19 cellular contexts compared by ENCODE assay signal in the genomic region with DNA sequence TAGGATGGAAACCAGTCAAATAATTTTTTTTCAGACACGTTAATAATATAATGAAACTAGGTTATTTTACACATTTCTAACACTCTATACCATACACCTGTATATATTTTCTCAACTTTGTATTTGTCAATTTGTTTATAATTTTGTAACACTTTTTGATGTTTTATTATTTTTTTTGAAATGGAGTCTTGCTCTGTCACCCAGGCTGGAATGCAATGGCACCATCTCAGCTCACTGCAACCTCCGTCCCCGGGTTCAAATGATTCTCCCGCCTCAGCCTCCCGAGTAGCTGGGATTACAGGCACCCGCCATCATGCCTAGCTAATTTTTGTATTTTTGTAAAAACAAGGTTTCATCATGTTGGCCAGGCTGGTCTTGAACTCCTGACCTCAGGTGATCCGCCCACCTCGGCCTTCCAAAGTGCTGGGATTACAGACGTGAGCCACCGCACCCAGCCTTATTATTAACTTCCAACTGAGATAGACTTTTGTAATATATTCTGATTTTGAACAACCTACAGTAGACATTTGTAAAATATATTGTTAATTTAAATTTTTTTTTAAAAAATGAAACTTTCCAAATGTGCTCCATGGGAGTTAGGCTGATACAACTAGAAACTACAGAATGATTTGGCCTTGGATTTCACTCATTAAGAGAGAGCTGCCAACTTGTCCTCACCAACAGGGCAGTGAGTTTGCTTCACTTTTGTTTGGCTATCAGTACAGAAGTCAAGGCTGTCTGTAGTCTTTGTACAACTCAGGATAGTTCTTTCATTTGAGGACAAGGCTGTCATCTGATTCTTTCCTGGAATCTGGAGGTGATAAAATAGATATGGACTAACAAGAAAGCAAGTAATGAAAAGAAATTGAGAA. TPM values are rescaled to one million over a fixed set of nuclear protein-coding genes. Genes with fewer than 3 reads are reported as not detected.
A peak's percentile ranks its signal among the peaks of the same experiment; 100 is the strongest.
DNase-seq lines count a peak whose midpoint lies in the region; ATAC-seq and TF ChIP-seq lines count a peak whose summit lies in the region.
"Had no signal": no experiment of that assay in that cellular context is flagged by ENCODE, and none has a peak within 500 bp of the region (broad histone marks: within the 10 kb centered on the region; RNA-seq: fewer than 3 reads in every experiment).

No MANE protein-coding gene starts in this region.

- DNase-seq in Right ventricle myocardium superior: no peak
- DNase-seq in left ventricle myocardium inferior: no peak
- DNase-seq in body of pancreas: no peak
- no peak for DNase-seq in islet precursor cell
- DNase-seq: Caco-2; CD4-positive, CD25-positive, alpha-beta regulatory T cell; CD8-positive, alpha-beta T cell; DMS153; DND-41; GOT3; HFFc6 had no signal

- H3K9me3 ChIP-seq in left ventricle myocardium inferior (replicated peaks) (no peaks in the 10 kb centered on the region), body of pancreas (no peaks in the 10 kb centered on the region), liver (ENCODE audit: control insufficient read depth in 4 of 4, low read length in 3 of 4) (no peaks in the 10 kb centered on the region), subcutaneous abdominal adipose tissue (ENCODE audit: control insufficient read depth in 5 of 5, low read length in 5 of 5) (no peaks in the 10 kb centered on the region)
- H3K9me3 ChIP-seq: BLaER1, Caco-2, HAP-1 had no signal

- TF ChIP-seq POLR2A in body of pancreas (IDR thresholded peaks at IDR 0.05): no peak

- H3K9ac ChIP-seq in liver (ENCODE audit: low read depth in 1 of 2, low read length in 2 of 2) (peak overlapping the region in 1 of 2 donors; percentile 58), subcutaneous abdominal adipose tissue (ENCODE audit: low read length in 5 of 5) (no peak overlapping the region)
- H3K9ac ChIP-seq: BLaER1 had no signal

- peak in 1 of 2 donors; percentile 45 for TF ChIP-seq RAD21 in liver (IDR thresholded peaks at IDR 0.05)

- 87 to 93% methylated on average over 10 of the region's 10 CpGs for WGBS in body of pancreas, 2 donors
- 40% methylated on average over 10 of the region's 10 CpGs for WGBS in liver

- TF ChIP-seq CTCF in left ventricle myocardium inferior (IDR thresholded peaks at IDR 0.05; ENCODE audit: borderline replicate concordance) (no peak), body of pancreas (IDR thresholded peaks at IDR 0.05) (no peak), liver (IDR thresholded peaks at IDR 0.05; ENCODE audit: low read depth, low read length, missing input control) (no peak)

- H3K4me1 ChIP-seq in left ventricle myocardium inferior: no peaks in the 10 kb centered on the region
- H3K4me1 ChIP-seq in body of pancreas: peaks cover 10% of the 10 kb centered on the region
- peaks cover 7 to 57% (median 53%) of the 10 kb centered on the region in 4 donors for H3K4me1 ChIP-seq in liver (ENCODE audit: control insufficient read depth in 4 of 4, insufficient read depth in 4 of 4, low read length in 3 of 4)
- H3K4me1 ChIP-seq in subcutaneous abdominal adipose tissue (ENCODE audit: control insufficient read depth in 5 of 5, insufficient read depth in 5 of 5, low read length in 5 of 5): peaks cover 0 to 44% (median 21%) of the 10 kb centered on the region in 5 donors
- H3K4me1 ChIP-seq: Caco-2 had no signal

- H3K36me3 ChIP-seq in left ventricle myocardium inferior (no peaks in the 10 kb centered on the region), body of pancreas (replicated peaks in 1 of 2; ENCODE audit: insufficient read depth in 1 of 2, low read depth in 2 of 2) (no peaks in the 10 kb centered on the region), liver (ENCODE audit: control insufficient read depth in 4 of 4, insufficient read depth in 3 of 4, low read depth in 1 of 4, low read length in 3 of 4) (no peaks in the 10 kb centered on the region), subcutaneous abdominal adipose tissue (ENCODE audit: control insufficient read depth in 5 of 5, insufficient read depth in 5 of 5, low read length in 5 of 5) (no peaks in the 10 kb centered on the region)
- H3K36me3 ChIP-seq: BLaER1, HAP-1 had no signal

- H3K27me3 ChIP-seq in left ventricle myocardium inferior (ENCODE audit: low read depth): no peaks in the 10 kb centered on the region
- no peaks in the 10 kb centered on the region for H3K27me3 ChIP-seq in body of pancreas
- no peaks in the 10 kb centered on the region for H3K27me3 ChIP-seq in liver (ENCODE audit: control insufficient read depth in 4 of 4, insufficient read depth in 4 of 4, low read length in 3 of 4)
- no peaks in the 10 kb centered on the region for H3K27me3 ChIP-seq in subcutaneous abdominal adipose tissue (ENCODE audit: control insufficient read depth in 5 of 5, insufficient read depth in 4 of 5, low read length in 5 of 5)
- H3K27me3 ChIP-seq: BLaER1 had no signal

- no peak overlapping the region for H3K4me3 ChIP-seq in left ventricle myocardium inferior
- H3K4me3 ChIP-seq in body of pancreas: no peak overlapping the region
- no peak overlapping the region for H3K4me3 ChIP-seq in liver (ENCODE audit: low read depth in 1 of 3, low read length in 3 of 3)
- H3K4me3 ChIP-seq in subcutaneous abdominal adipose tissue (ENCODE audit: low read depth in 1 of 5, low read length in 5 of 5): no peak overlapping the region
- H3K4me3 ChIP-seq: BLaER1, HAP-1 had no signal

- ATAC-seq in Right ventricle myocardium superior (ENCODE audit: poor library complexity): peak; percentile 49
- peak; percentile 59 for ATAC-seq in body of pancreas
- no peak for ATAC-seq in GM18858 (IDR thresholded peaks at IDR 0.05; ENCODE audit: unreplicated experiment)
- no peak for ATAC-seq in GM21367 (IDR thresholded peaks at IDR 0.05; ENCODE audit: unreplicated experiment)
- ATAC-seq: CD8-positive, alpha-beta T cell had no signal

- intact Hi-C loops in Right ventricle myocardium superior (cut with DNase I) (no loop called here), left ventricle myocardium inferior (cut with micrococcal nuclease) (no loop called here), body of pancreas (cut with DNase I) (no loop called here)

- H3K27ac ChIP-seq in left ventricle myocardium inferior (replicated peaks): no peak overlapping the region
- H3K27ac ChIP-seq in body of pancreas: no peak overlapping the region
- H3K27ac ChIP-seq in liver (ENCODE audit: low read depth in 1 of 2, low read length in 2 of 2): peak overlapping the region; percentile 44 to 66
- H3K27ac ChIP-seq in subcutaneous abdominal adipose tissue (ENCODE audit: low read depth, low read length): peak overlapping the region; percentile 89
- H3K27ac ChIP-seq: 22Rv1, BLaER1, C4-2B had no signal

TF ChIP-seq in liver, 16 proteins besides CTCF, POLR2A, EP300 and RAD21 (continues in another document):
- TF ChIP-seq, protein P1, sequence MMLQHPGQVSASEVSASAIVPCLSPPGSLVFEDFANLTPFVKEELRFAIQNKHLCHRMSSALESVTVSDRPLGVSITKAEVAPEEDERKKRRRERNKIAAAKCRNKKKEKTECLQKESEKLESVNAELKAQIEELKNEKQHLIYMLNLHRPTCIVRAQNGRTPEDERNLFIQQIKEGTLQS (IDR thresholded peaks at IDR 0.05): peak; percentile 9
- TF ChIP-seq, protein P2, sequence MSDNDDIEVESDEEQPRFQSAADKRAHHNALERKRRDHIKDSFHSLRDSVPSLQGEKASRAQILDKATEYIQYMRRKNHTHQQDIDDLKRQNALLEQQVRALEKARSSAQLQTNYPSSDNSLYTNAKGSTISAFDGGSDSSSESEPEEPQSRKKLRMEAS (IDR thresholded peaks at IDR 0.05): peak; percentile 65
- TF ChIP-seq JUND (IDR thresholded peaks at IDR 0.05) (peak; percentile 57 to 66), HNF4A (conservative IDR thresholded peaks at IDR 0.05) (peak; percentile 89 to 90), TAF1 (conservative IDR thresholded peaks at IDR 0.05) (peak; percentile 34), NR2F2 (IDR thresholded peaks at IDR 0.05) (peak; percentile 31), YY1 (IDR thresholded peaks at IDR 0.05) (peak; percentile 75), SP1 (IDR thresholded peaks at IDR 0.05) (peak; percentile 91)
- TF ChIP-seq, protein P3, sequence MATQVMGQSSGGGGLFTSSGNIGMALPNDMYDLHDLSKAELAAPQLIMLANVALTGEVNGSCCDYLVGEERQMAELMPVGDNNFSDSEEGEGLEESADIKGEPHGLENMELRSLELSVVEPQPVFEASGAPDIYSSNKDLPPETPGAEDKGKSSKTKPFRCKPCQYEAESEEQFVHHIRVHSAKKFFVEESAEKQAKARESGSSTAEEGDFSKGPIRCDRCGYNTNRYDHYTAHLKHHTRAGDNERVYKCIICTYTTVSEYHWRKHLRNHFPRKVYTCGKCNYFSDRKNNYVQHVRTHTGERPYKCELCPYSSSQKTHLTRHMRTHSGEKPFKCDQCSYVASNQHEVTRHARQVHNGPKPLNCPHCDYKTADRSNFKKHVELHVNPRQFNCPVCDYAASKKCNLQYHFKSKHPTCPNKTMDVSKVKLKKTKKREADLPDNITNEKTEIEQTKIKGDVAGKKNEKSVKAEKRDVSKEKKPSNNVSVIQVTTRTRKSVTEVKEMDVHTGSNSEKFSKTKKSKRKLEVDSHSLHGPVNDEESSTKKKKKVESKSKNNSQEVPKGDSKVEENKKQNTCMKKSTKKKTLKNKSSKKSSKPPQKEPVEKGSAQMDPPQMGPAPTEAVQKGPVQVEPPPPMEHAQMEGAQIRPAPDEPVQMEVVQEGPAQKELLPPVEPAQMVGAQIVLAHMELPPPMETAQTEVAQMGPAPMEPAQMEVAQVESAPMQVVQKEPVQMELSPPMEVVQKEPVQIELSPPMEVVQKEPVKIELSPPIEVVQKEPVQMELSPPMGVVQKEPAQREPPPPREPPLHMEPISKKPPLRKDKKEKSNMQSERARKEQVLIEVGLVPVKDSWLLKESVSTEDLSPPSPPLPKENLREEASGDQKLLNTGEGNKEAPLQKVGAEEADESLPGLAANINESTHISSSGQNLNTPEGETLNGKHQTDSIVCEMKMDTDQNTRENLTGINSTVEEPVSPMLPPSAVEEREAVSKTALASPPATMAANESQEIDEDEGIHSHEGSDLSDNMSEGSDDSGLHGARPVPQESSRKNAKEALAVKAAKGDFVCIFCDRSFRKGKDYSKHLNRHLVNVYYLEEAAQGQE (IDR thresholded peaks at IDR 0.05): peak; percentile 62

RNA-seq across cellular contexts. Expression of a gene that starts 33.9 kb away (rescaled TPM):
- total RNA-seq in Right ventricle myocardium superior (12.1 TPM), left ventricle myocardium inferior (15.3 TPM), body of pancreas (100 to 1,000 TPM; 104 to 140 TPM), liver (100 to 1,000 TPM in 1 of 2 donors, 10 to 100 TPM in 1; 16.3 to 114 TPM)
- 10 to 100 TPM; 23.2 to 49.6 TPM for polyA plus RNA-seq in liver

Comparison
In these comparisons a context has a peak if more than half of its experiments do, and no peak if none do; other contexts are left out.
1. ATAC-seq: peak in Right ventricle myocardium superior (single experiment) and body of pancreas (single experiment); none in GM18858 (single experiment) and GM21367 (single experiment).
2. H3K27ac ChIP-seq: peak in liver (2 of 2) and subcutaneous abdominal adipose tissue (single experiment); none in left ventricle myocardium inferior (single experiment) and body of pancreas (0 of 4).